In genomic region chr3:141019244-141019643, GRCh38 we compare ENCODE assay signal across 1 cellular context.
TF ChIP-seq lines count a peak whose summit lies in the region.

No MANE protein-coding gene starts in this region.

TF ChIP-seq in GM23338, 12 proteins besides CTCF, POLR2A, EP300 and RAD21 (continued from another document):
- no peak for TF ChIP-seq ZNF462 (CRISPR knock-in tag; IDR thresholded peaks at IDR 0.05)
